Comparison of ENCODE assay signal across 8 cellular contexts in the genomic region with DNA sequence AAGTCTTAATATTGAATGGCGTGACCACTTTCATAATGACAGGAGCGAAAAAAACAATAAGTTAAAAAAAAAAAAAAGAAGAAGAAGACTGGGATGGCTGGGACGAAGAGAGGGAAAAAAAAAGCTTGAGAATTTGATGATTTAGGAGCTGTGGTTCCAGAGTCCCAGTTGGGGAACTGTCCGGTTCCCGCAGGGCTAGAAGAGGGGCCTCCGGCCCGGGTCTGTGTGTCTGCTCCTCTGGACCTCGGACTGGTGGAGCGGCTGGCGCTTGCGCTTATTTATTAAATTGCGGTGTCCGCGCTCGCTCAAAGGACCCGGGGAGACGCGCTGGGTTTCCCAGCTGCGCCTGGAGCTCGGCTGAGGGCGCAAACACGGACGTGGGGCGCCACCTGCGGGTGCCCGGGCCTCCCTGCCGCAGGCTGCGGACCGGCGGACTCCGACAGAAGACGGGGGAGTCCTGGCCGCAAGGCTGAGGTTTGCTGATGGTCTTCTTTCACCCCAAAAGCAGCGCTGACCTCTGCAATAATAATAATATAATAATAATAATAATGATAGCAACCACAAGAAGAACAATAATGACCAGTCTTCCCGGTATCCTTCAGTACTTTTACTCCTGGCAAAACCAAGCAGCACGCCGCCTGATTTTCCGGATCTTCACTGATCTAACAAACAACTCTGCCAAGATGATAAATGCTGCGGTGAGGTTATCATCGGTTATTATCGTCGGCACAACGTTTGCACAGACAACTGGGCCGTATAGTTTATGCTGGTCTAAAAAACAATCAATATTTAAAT.
DNase-seq lines count a peak whose midpoint lies in the region; ATAC-seq lines count a peak whose summit lies in the region.

TSS of gene CBLN2 (minus strand) at position 251 of the 795 bp plus-strand sequence. CDS start 2,182 bp downstream, outside the sequence.

- H3K4me1 ChIP-seq in iPS DF 6.9 (ENCODE audit: control insufficient read depth, insufficient read depth, low read length), result peaks cover 2% of the 10 kb centered on the region; the same call in 1 of the 2 replicates

- peaks cover 31% of the 10 kb centered on the region for H3K27me3 ChIP-seq in iPS DF 6.9 (ENCODE audit: control insufficient read depth, insufficient read depth, low read length)

- no peaks in the 10 kb centered on the region for H3K9me3 ChIP-seq in iPS DF 6.9 (ENCODE audit: control insufficient read depth, insufficient read depth, low read length)

- ATAC-seq in GM19043 (IDR thresholded peaks at IDR 0.05; ENCODE audit: low read depth, unreplicated experiment) (peak; percentile 80), HG03280 (IDR thresholded peaks at IDR 0.05; ENCODE audit: unreplicated experiment) (peak; percentile 92)

- peak within 1 kb of the TSS; percentile 35; the same call in 1 of the 2 replicates for H3K4me3 ChIP-seq in iPS DF 6.9 (ENCODE audit: low read length)

- peak; percentile 96 for DNase-seq in D341Med (ENCODE audit: low spot score)
- DNase-seq in NCI-H510A (lab: John Stamatoyannopoulos, UW), result peak; percentile 94
- DNase-seq in anterior cingulate cortex (lab: John Stamatoyannopoulos, UW), result peak in 55 of 58 donors; percentile 9 to 84 (median 59)
- peak; percentile 50 for DNase-seq in iPS DF 6.9 (ENCODE audit: low read depth, low spot score)
- peak; percentile 13 for DNase-seq in smooth muscle cell of the brain vasculature (ENCODE audit: low read depth, low spot score)
- DNase-seq in GF-D8 (lab: John Stamatoyannopoulos, UW), result no peak

- H3K36me3 ChIP-seq in iPS DF 6.9 (ENCODE audit: control insufficient read depth, insufficient read depth, low read length), result no peaks in the 10 kb centered on the region; the same call in 1 of the 2 replicates

- WGBS in iPS DF 6.9 (ENCODE audit: insufficient coverage, insufficient read length), result no CpG with 5 or more reads among the region's 44 CpGs

- no peak within 1 kb of the TSS for H3K27ac ChIP-seq in iPS DF 6.9 (ENCODE audit: low read length)
